Comparison of ENCODE assay signal across 9 cellular contexts in genomic region chr4:107991945-107992625, GRCh38. TPM values are rescaled to one million over a fixed set of nuclear protein-coding genes. Genes with fewer than 3 reads are reported as not detected.
DNase-seq lines count a peak whose midpoint lies in the region; ATAC-seq and TF ChIP-seq lines count a peak whose summit lies in the region.
"Had no signal": no experiment of that assay in that cellular context is flagged by ENCODE, and none has a peak within 500 bp of the region (broad histone marks: within the 10 kb centered on the region; RNA-seq: fewer than 3 reads in every experiment).

No MANE protein-coding gene starts in this region.

- H3K4me1 Mint-ChIP-seq in MCF 10A (ENCODE audit: insufficient read depth, unreplicated experiment) (peaks cover 27% of the 10 kb centered on the region), nephron progenitor cell (peaks cover 64% of the 10 kb centered on the region)

- intact Hi-C loops in MCF 10A (cut with micrococcal nuclease) = loop anchor here (5.0 kb wide), 1 partner anchor 60 kb away; the partner anchor contains the start of gene CYP2U1

- H4K20me1 ChIP-seq in Loucy (ENCODE audit: insufficient read depth, low read length, poor library complexity, severe bottlenecking) = peaks cover 45% of the 10 kb centered on the region

- BruUV-seq in MCF 10A (replicated peaks; lab: Mats Ljungman, UMichigan) = no TSS peak

- H3K9me3 Mint-ChIP-seq in MCF 10A (ENCODE audit: unreplicated experiment) (no peaks in the 10 kb centered on the region), nephron progenitor cell (no peaks in the 10 kb centered on the region)

- no peak overlapping the region for H3K27ac Mint-ChIP-seq in MCF 10A (ENCODE audit: low read depth, unreplicated experiment)
- H3K27ac Mint-ChIP-seq in nephron progenitor cell = no peak overlapping the region

- H3K27me3 Mint-ChIP-seq in MCF 10A (ENCODE audit: insufficient read depth, unreplicated experiment) = no peaks in the 10 kb centered on the region
- H3K27me3 Mint-ChIP-seq in nephron progenitor cell (ENCODE audit: low read depth, poor library complexity) = peaks cover 7% of the 10 kb centered on the region

- DNase-seq in GM03348 (ENCODE audit: low spot score) (peak; percentile 38), MCF 10A (ENCODE audit: unreplicated experiment) (peak; percentile 53), nephron progenitor cell (no peak), GM10248 (ENCODE audit: extremely low spot score) (no peak), T-helper 9 cell (no peak), NCI-H1417 treated with DMSO at 0.1 percent for 48 hours (lab: John Stamatoyannopoulos, UW) (no peak)
- DNase-seq: foreskin fibroblast had no signal

- H3K27me3 ChIP-seq in Loucy (ENCODE audit: insufficient read depth, low read length, poor library complexity, severe bottlenecking) = no peaks in the 10 kb centered on the region

- no peaks in the 10 kb centered on the region for H3F3A ChIP-seq in Loucy (ENCODE audit: low read depth)

- no peaks in the 10 kb centered on the region for H3K9me2 ChIP-seq in Loucy (replicated peaks; ENCODE audit: low read depth, low read length)

- CTCF ChIA-PET in MCF 10A (lab: Yijun Ruan, JAX) (interaction anchor here (0.6 to 1.4 kb wide), 3 partner anchors 18 to 232 kb away, joined by 4 to 5 read pairs (median 5); no protein-coding TSS in a partner anchor), GM10248 (lab: Yijun Ruan, JAX) (interaction anchor here (0.9 to 10.7 kb wide), 6 partner anchors 10 to 581 kb away, joined by 3 to 76 read pairs (median 4); no protein-coding TSS in a partner anchor)

- no peaks in the 10 kb centered on the region for H3K36me3 ChIP-seq in Loucy (ENCODE audit: insufficient read depth, low read length)

- H3K4me3 Mint-ChIP-seq in MCF 10A (ENCODE audit: unreplicated experiment) (no peak overlapping the region), nephron progenitor cell (peak overlapping the region; percentile 93)

- H2AFZ ChIP-seq in Loucy (ENCODE audit: low read length) = no peak overlapping the region

- H3K4me3 ChIP-seq in Loucy (ENCODE audit: low read length, poor library complexity, severe bottlenecking) = peak overlapping the region; percentile 98

- TF ChIP-seq CTCF in Loucy (conservative IDR thresholded peaks at IDR 0.05; ENCODE audit: low read length) = no peak
- TF ChIP-seq CTCF in MCF 10A (IDR thresholded peaks at IDR 0.05; ENCODE audit: unreplicated experiment) = no peak
- no peak for TF ChIP-seq CTCF in nephron progenitor cell (IDR thresholded peaks at IDR 0.05)
- TF ChIP-seq CTCF in GM10248 (IDR thresholded peaks at IDR 0.05; ENCODE audit: control extremely low read depth, extremely low read depth, low read depth, missing control alignments) = no peak

- H3K4me1 ChIP-seq in Loucy (ENCODE audit: insufficient read depth, low read length, poor library complexity, severe bottlenecking) = peaks cover 57% of the 10 kb centered on the region

- ATAC-seq in GM18498 (IDR thresholded peaks at IDR 0.05; ENCODE audit: unreplicated experiment) = no peak

- POLR2A ChIA-PET in MCF 10A (lab: Yijun Ruan, JAX) = interaction anchor here (0.6 to 2.3 kb wide), 6 partner anchors 10 to 191 kb away, joined by 3 to 6 read pairs (median 4); partner anchors contain the start of gene SGMS2
- POLR2A ChIA-PET in GM10248 (lab: Yijun Ruan, JAX) = no interaction called here

- peak overlapping the region; percentile 95 for H3K9ac ChIP-seq in Loucy (ENCODE audit: low read depth, low read length, poor library complexity, severe bottlenecking)

- H3K9me3 ChIP-seq in Loucy (ENCODE audit: insufficient read depth, low read depth, low read length) = no peaks in the 10 kb centered on the region

- H3K79me2 ChIP-seq in Loucy (ENCODE audit: insufficient read depth, low read length) = peaks cover 78% of the 10 kb centered on the region

- H3K4me2 ChIP-seq in Loucy (ENCODE audit: low read depth, low read length, poor library complexity, severe bottlenecking) = peak overlapping the region; percentile 98

- peaks cover 7% of the 10 kb centered on the region for H3K36me3 Mint-ChIP-seq in MCF 10A (ENCODE audit: insufficient read depth, unreplicated experiment)
- H3K36me3 Mint-ChIP-seq in nephron progenitor cell (ENCODE audit: low read depth) = peaks cover 21% of the 10 kb centered on the region

RNA-seq across cellular contexts. Expression of gene HADH, which starts 2.4 kb away (rescaled TPM):
- 19.2 and 26.2 TPM in 2 replicates for total RNA-seq in MCF 10A (2022)

Comparison
In these comparisons a context has a peak if more than half of its experiments do, and no peak if none do; other contexts are left out.
1. DNase-seq: peak in GM03348 (single experiment) and MCF 10A (single experiment); none in nephron progenitor cell (single experiment), GM10248 (single experiment), T-helper 9 cell (single experiment) and NCI-H1417 treated with DMSO at 0.1 percent for 48 hours (single experiment).